Comparison of ENCODE assay signal across 18 cellular contexts in the genomic region with DNA sequence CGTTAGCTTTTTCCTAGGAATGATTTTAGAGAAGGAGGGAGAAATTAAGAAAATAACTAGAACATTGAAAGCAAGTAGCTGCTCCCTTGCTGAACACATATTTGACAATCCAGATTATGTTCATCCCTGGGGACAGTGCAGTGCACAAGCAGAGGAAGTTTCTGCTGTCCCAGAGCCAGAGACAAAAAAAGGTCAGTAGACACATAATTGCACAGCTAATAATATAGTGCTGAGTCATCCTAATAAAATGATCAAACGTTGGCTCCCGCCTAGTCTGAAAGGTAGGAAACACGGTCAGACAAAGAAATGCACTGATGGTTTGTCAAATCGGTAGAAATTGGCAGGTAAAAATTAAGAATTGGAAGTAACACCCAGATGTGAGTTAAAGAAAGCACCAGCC. TPM values are rescaled to one million over a fixed set of nuclear protein-coding genes. Genes with fewer than 3 reads are reported as not detected.
A peak's percentile ranks its signal among the peaks of the same experiment; 100 is the strongest.
DNase-seq lines count a peak whose midpoint lies in the region; ATAC-seq, FAIRE-seq and TF ChIP-seq lines count a peak whose summit lies in the region.
"Had no signal": no experiment of that assay in that cellular context is flagged by ENCODE, and none has a peak within 500 bp of the region (broad histone marks: within the 10 kb centered on the region; RNA-seq: fewer than 3 reads in every experiment).

No MANE protein-coding gene starts in this region.

- CTCF ChIA-PET in HepG2 (lab: Yijun Ruan, JAX; ENCODE audit: low intra/inter-chr PET ratio, low total read pairs), result no interaction called here

- no peaks in the 10 kb centered on the region for H3K9me3 ChIP-seq in HepG2 (ENCODE audit: low read length)
- H3K9me3 ChIP-seq in right lobe of liver, result no peaks in the 10 kb centered on the region

- no peaks in the 10 kb centered on the region for H3K79me2 ChIP-seq in HepG2 (ENCODE audit: insufficient read depth, low read length)

- 2% methylated on average over 5 of the region's 5 CpGs for WGBS in HepG2 (ENCODE audit: low lambda C conversion rate)
- WGBS in right lobe of liver (ENCODE audit: insufficient coverage, low coverage, low lambda C conversion rate, missing lambda C conversion rate), result 33% methylated on average over 5 of the region's 5 CpGs

- H3K36me3 ChIP-seq in HepG2 (replicated peaks in 1 of 2; ENCODE audit: control insufficient read depth in 1 of 2, insufficient read depth in 2 of 2, low read length in 2 of 2) (no peaks in the 10 kb centered on the region), right lobe of liver (no peaks in the 10 kb centered on the region), bronchial epithelial cell (ENCODE audit: control insufficient read depth, insufficient read depth, low read length) (no peaks in the 10 kb centered on the region)

- intact Hi-C loops in HepG2 (cut with micrococcal nuclease; ENCODE audit: unreplicated experiment), result no loop called here
- intact Hi-C loops in right lobe of liver (cut with DNase I), result no loop called here
- intact Hi-C loops in left ventricle myocardium superior (cut with micrococcal nuclease), result no loop called here

- no peak for FAIRE-seq in HepG2 (lab: Jason Lieb, UNC)
- FAIRE-seq in bronchial epithelial cell (lab: Jason Lieb, UNC), result no peak
- FAIRE-seq: H54 had no signal

- BruUV-seq in HepG2 (replicated peaks; lab: Mats Ljungman, UMichigan), result no TSS peak

- H3K4me3 ChIP-seq in HepG2 (replicated peaks in 1 of 3; ENCODE audit: insufficient read depth in 1 of 3, low read depth in 2 of 3, low read length in 3 of 3) (no peak overlapping the region), right lobe of liver (no peak overlapping the region), bronchial epithelial cell (ENCODE audit: low read depth, low read length) (no peak overlapping the region)

- H4K20me1 ChIP-seq in HepG2 (ENCODE audit: insufficient read depth, low read length), result no peaks in the 10 kb centered on the region

- no peak overlapping the region for H3K4me2 ChIP-seq in HepG2 (ENCODE audit: low read depth, low read length)

- ATAC-seq in HepG2 (no peak), right lobe of liver (no peak), left ventricle myocardium superior (peak; percentile 74)

- POLR2A ChIA-PET in HepG2 (lab: Yijun Ruan, JAX), result no interaction called here

- no peak for DNase-seq in HepG2 (ENCODE audit: low spot score)
- DNase-seq in right lobe of liver, result no peak
- DNase-seq in bronchial epithelial cell (ENCODE audit: low read depth), result peak; percentile 36
- DNase-seq in left ventricle myocardium superior, result no peak
- DNase-seq in NOMO-1 treated with dmso at 0.1 percent for 144 hours (lab: John Stamatoyannopoulos, UW; ENCODE audit: unreplicated experiment), result no peak
- no peak for DNase-seq in UCSD-AML1 (lab: John Stamatoyannopoulos, UW; ENCODE audit: unreplicated experiment)
- DNase-seq in NCI-H1694 (lab: John Stamatoyannopoulos, UW), result no peak
- DNase-seq: COR-L47, Kasumi-1, NCI-H187 treated with DMSO at 0.1 percent for 48 hours, NCI-H345, NCI-H526, RPMI8226 had no signal

- H3K27ac ChIP-seq in HepG2 (ENCODE audit: extremely low read length, insufficient read depth, low read length), result no peak overlapping the region
- no peak overlapping the region for H3K27ac ChIP-seq in right lobe of liver

- no peaks in the 10 kb centered on the region for H3K4me1 ChIP-seq in HepG2 (ENCODE audit: insufficient read depth, low read length)
- H3K4me1 ChIP-seq in right lobe of liver, result no peaks in the 10 kb centered on the region

- 0 out of 5 replicates have a peak, but pooled peaks cover 0 to 6% of the 10 kb centered on the region in 2 experiments for H3K27me3 ChIP-seq in HepG2 (ENCODE audit: control insufficient read depth in 1 of 2, insufficient read depth in 2 of 2, low read length in 2 of 2)
- H3K27me3 ChIP-seq in right lobe of liver, result no peaks in the 10 kb centered on the region
- H3K27me3 ChIP-seq in bronchial epithelial cell (ENCODE audit: control insufficient read depth, insufficient read depth, low read length), result no peaks in the 10 kb centered on the region

- no peak for TF ChIP-seq CTCF in HepG2 (CRISPR knock-in tag; IDR thresholded peaks at IDR 0.05)
- TF ChIP-seq CTCF in right lobe of liver (IDR thresholded peaks at IDR 0.05), result no peak
- no peak for TF ChIP-seq CTCF in bronchial epithelial cell (IDR thresholded peaks at IDR 0.05; ENCODE audit: insufficient read depth, low read length, severe bottlenecking)

- in situ Hi-C loops in HepG2 (cut with HindIII; ENCODE audit: extremely low pct_ligation_motif_present, low pct_unique_long_range_greater_than_20kb), result no loop called here

- no peak overlapping the region for H3K9ac ChIP-seq in HepG2 (ENCODE audit: insufficient read depth, low read depth, low read length)

- TF ChIP-seq RAD21 in HepG2 (CRISPR knock-in tag; IDR thresholded peaks at IDR 0.05), result no peak

- H2AFZ ChIP-seq in HepG2 (ENCODE audit: low read length), result no peak overlapping the region

- TF ChIP-seq EP300 in HepG2 (IDR thresholded peaks at IDR 0.05; ENCODE audit: low read depth in 2 of 2, low read length in 2 of 2), result no peak
- no peak for TF ChIP-seq EP300 in HepG2 (CRISPR knock-in tag; IDR thresholded peaks at IDR 0.05; ENCODE audit: borderline replicate concordance)

- no peak for TF ChIP-seq POLR2A in HepG2 (IDR thresholded peaks at IDR 0.05; ENCODE audit: insufficient read depth in 1 of 2, low read depth in 2 of 2, low read length in 2 of 2)
- no peak for TF ChIP-seq POLR2A in right lobe of liver (IDR thresholded peaks at IDR 0.05)

TF ChIP-seq in HepG2, 621 proteins besides CTCF, POLR2A, EP300 and RAD21 (continues in another document):
- TF ChIP-seq ZNF850 (CRISPR knock-in tag; conservative IDR thresholded peaks at IDR 0.05), result no peak
- no peak for TF ChIP-seq KAT2B (IDR thresholded peaks at IDR 0.05; ENCODE audit: borderline replicate concordance, low read depth, low read length)
- TF ChIP-seq, protein P1, sequence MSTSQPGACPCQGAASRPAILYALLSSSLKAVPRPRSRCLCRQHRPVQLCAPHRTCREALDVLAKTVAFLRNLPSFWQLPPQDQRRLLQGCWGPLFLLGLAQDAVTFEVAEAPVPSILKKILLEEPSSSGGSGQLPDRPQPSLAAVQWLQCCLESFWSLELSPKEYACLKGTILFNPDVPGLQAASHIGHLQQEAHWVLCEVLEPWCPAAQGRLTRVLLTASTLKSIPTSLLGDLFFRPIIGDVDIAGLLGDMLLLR (CRISPR knock-in tag; IDR thresholded peaks at IDR 0.05), result no peak
- TF ChIP-seq ARNT (IDR thresholded peaks at IDR 0.05), result no peak
- TF ChIP-seq ZMYM3 (CRISPR knock-in tag; IDR thresholded peaks at IDR 0.05), result no peak
- TF ChIP-seq ZNF619 (CRISPR knock-in tag; IDR thresholded peaks at IDR 0.05), result no peak

RNA-seq across cellular contexts. Expression of a gene that starts 21.7 kb away (rescaled TPM):
- not detected in 2 replicates for total RNA-seq in HepG2 (2016; rRNA removed; fragmentation: Illumina TruSeq; extraction: Trizol)
- total RNA-seq in HepG2 (2016; cell fraction: cytosol; rRNA removed; fragmentation: Illumina TruSeq; extraction: Trizol; ENCODE audit: low read depth), result not detected in 2 replicates
- not detected in 2 replicates for total RNA-seq in HepG2 (2016; cell fraction: insoluble cytoplasmic fraction; rRNA removed; fragmentation: Illumina TruSeq; extraction: Trizol)
- not detected in 2 replicates for total RNA-seq in HepG2 (2016; cell fraction: membrane; rRNA removed; fragmentation: Illumina TruSeq; extraction: Trizol)
- not detected in 2 replicates for total RNA-seq in HepG2 (2016; cell fraction: nucleus; rRNA removed; fragmentation: Illumina TruSeq; extraction: Trizol)
- polyA plus RNA-seq in HepG2 (2011; rRNA removed), result not detected in 2 replicates
- not detected in 2 replicates for polyA plus RNA-seq in HepG2 (2011; cell fraction: cytosol; rRNA removed)
- not detected in 2 replicates for polyA plus RNA-seq in HepG2 (2011; cell fraction: nucleus; rRNA removed)
- polyA plus RNA-seq in HepG2 (2012), result not detected in 2 replicates
- polyA plus RNA-seq in HepG2 (2016; cell fraction: cytosol; fragmentation: Illumina TruSeq; extraction: Trizol; ENCODE audit: low read depth), result not detected in 2 replicates
- not detected in 2 replicates for polyA plus RNA-seq in HepG2 (2016; cell fraction: insoluble cytoplasmic fraction; fragmentation: Illumina TruSeq; extraction: Trizol; ENCODE audit: low read depth)
- polyA plus RNA-seq in HepG2 (2016; cell fraction: membrane; fragmentation: Illumina TruSeq; extraction: Trizol; ENCODE audit: low read depth), result not detected in 2 replicates
- polyA plus RNA-seq in HepG2 (2016; cell fraction: nucleus; fragmentation: Illumina TruSeq; extraction: Trizol; ENCODE audit: insufficient read depth, low read depth), result not detected in 2 replicates
- not detected in 2 replicates for polyA minus RNA-seq in HepG2 (2011; rRNA and poly(A)+ RNA removed; ENCODE audit: low replicate concordance)
- not detected in 2 replicates for polyA minus RNA-seq in HepG2 (2011; cell fraction: cytosol; rRNA and poly(A)+ RNA removed)
- not detected in 2 replicates for polyA minus RNA-seq in HepG2 (2011; cell fraction: nucleus; rRNA and poly(A)+ RNA removed)
- not detected for total RNA-seq in right lobe of liver
- total RNA-seq in bronchial epithelial cell, result not detected in 2 replicates
- total RNA-seq in left ventricle myocardium superior, result not detected
- total RNA-seq: Daoy, OCI-LY7, SK-MEL-5 had no signal
- polyA plus RNA-seq: CD14-positive monocyte had no signal

RNA-seq across cellular contexts. Expression of a gene that starts 36.0 kb away (rescaled TPM):
- total RNA-seq in HepG2 (2016; rRNA removed; fragmentation: Illumina TruSeq; extraction: Trizol), result not detected in 2 replicates
- not detected in 2 replicates for total RNA-seq in HepG2 (2016; cell fraction: cytosol; rRNA removed; fragmentation: Illumina TruSeq; extraction: Trizol; ENCODE audit: low read depth)
- not detected in 2 replicates for total RNA-seq in HepG2 (2016; cell fraction: insoluble cytoplasmic fraction; rRNA removed; fragmentation: Illumina TruSeq; extraction: Trizol)
- not detected in 2 replicates for total RNA-seq in HepG2 (2016; cell fraction: membrane; rRNA removed; fragmentation: Illumina TruSeq; extraction: Trizol)
- total RNA-seq in HepG2 (2016; cell fraction: nucleus; rRNA removed; fragmentation: Illumina TruSeq; extraction: Trizol), result not detected in 2 replicates
- 0.03 TPM in 1 of 2 replicates, not detected in the other for polyA plus RNA-seq in HepG2 (2011; rRNA removed)
- polyA plus RNA-seq in HepG2 (2011; cell fraction: cytosol; rRNA removed), result not detected in 2 replicates
- polyA plus RNA-seq in HepG2 (2011; cell fraction: nucleus; rRNA removed), result not detected in 2 replicates
- polyA plus RNA-seq in HepG2 (2012), result not detected in 2 replicates
- not detected in 2 replicates for polyA plus RNA-seq in HepG2 (2016; cell fraction: cytosol; fragmentation: Illumina TruSeq; extraction: Trizol; ENCODE audit: low read depth)
- not detected in 2 replicates for polyA plus RNA-seq in HepG2 (2016; cell fraction: insoluble cytoplasmic fraction; fragmentation: Illumina TruSeq; extraction: Trizol; ENCODE audit: low read depth)
- polyA plus RNA-seq in HepG2 (2016; cell fraction: membrane; fragmentation: Illumina TruSeq; extraction: Trizol; ENCODE audit: low read depth), result not detected in 2 replicates
- polyA plus RNA-seq in HepG2 (2016; cell fraction: nucleus; fragmentation: Illumina TruSeq; extraction: Trizol; ENCODE audit: insufficient read depth, low read depth), result not detected in 2 replicates
- 0.12 TPM in 1 of 2 replicates, not detected in the other for polyA minus RNA-seq in HepG2 (2011; rRNA and poly(A)+ RNA removed; ENCODE audit: low replicate concordance)
- polyA minus RNA-seq in HepG2 (2011; cell fraction: cytosol; rRNA and poly(A)+ RNA removed), result not detected in 2 replicates
- not detected in 2 replicates for polyA minus RNA-seq in HepG2 (2011; cell fraction: nucleus; rRNA and poly(A)+ RNA removed)
- 10 to 100 TPM in 2 of 6 experiments, 1 to 10 TPM in 4; 1.4 to 15.6 (median 4.9) TPM for total RNA-seq in right lobe of liver
- 12.6 and 21.4 TPM in 2 replicates for total RNA-seq in bronchial epithelial cell
- total RNA-seq in left ventricle myocardium superior, result 13.1 TPM
- total RNA-seq: OCI-LY7, SK-MEL-5 had no signal
